ENCODE assay signal across 8 cellular contexts in the genomic region with DNA sequence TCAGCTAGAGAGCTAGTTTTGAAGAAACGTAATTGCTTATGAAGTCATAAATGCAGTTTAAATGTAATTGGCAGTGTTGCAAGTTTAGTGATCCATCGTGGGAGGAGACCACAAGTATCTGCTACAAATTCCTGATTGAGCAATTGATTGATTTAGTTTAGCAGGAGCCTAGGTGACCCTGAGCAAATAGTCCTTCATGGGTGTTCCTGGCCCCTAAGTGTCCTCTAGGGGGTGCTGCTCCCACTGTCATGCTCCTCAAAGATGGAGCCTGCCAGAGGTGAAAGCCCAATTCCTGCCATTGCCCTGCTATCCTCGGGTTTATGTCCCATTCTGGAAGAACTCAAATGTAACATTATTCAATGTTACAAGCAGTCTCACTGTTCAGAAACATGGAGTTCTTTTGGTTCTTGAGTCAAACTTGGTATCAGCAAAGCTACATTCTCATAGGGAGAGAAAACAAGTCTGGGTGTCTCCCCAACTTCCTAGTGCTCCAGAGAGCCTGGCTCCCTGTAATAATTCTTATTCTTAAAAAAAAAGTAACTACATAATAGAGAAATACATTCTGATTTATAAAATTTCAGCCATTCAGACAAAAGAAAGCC. TPM values are rescaled to one million over a fixed set of nuclear protein-coding genes. Genes with fewer than 3 reads are reported as not detected.
A peak's percentile ranks its signal among the peaks of the same experiment; 100 is the strongest.
DNase-seq lines count a peak whose midpoint lies in the region; ATAC-seq and TF ChIP-seq lines count a peak whose summit lies in the region.

No MANE protein-coding gene starts in this region.

- no peak overlapping the region for H3K9ac ChIP-seq in MM.1S (ENCODE audit: low read length)

- ATAC-seq in GM18502 (IDR thresholded peaks at IDR 0.05; ENCODE audit: poor library complexity, unreplicated experiment): no peak

- intact Hi-C loops in ascending aorta (cut with DNase I): loop anchor here (5.0 kb wide), 1 partner anchor 129 kb away; a partner anchor contains a TSS

- no peak overlapping the region for H2AFZ ChIP-seq in MM.1S (ENCODE audit: low read length)

- H3K36me3 ChIP-seq in MM.1S (replicated peaks; ENCODE audit: insufficient read depth, low read length) (no peaks in the 10 kb centered on the region), ascending aorta (no peaks in the 10 kb centered on the region)

- H3K4me2 ChIP-seq in MM.1S (ENCODE audit: low read depth, low read length): no peak overlapping the region

- H3K9me2 ChIP-seq in MM.1S (replicated peaks; ENCODE audit: insufficient read depth, low read length): no peaks in the 10 kb centered on the region

- no peaks in the 10 kb centered on the region for H3K27me3 ChIP-seq in MM.1S (replicated peaks; ENCODE audit: insufficient read depth, low read length)
- no peaks in the 10 kb centered on the region for H3K27me3 ChIP-seq in ascending aorta

- H3K79me2 ChIP-seq in MM.1S (ENCODE audit: low read length): no peaks in the 10 kb centered on the region

- H3F3A ChIP-seq in MM.1S (ENCODE audit: insufficient read depth, low read length): no peaks in the 10 kb centered on the region

- TF ChIP-seq CTCF in MM.1S (IDR thresholded peaks at IDR 0.05; ENCODE audit: low read length): peak; percentile 99
- peak; percentile 45 to 65 (median 56) for TF ChIP-seq CTCF in ascending aorta (IDR thresholded peaks at IDR 0.05)

- H3K4me3 ChIP-seq in MM.1S (ENCODE audit: low read length): no peak overlapping the region
- no peak overlapping the region for H3K4me3 ChIP-seq in ascending aorta

- no peaks in the 10 kb centered on the region for H3K9me3 ChIP-seq in MM.1S (replicated peaks; ENCODE audit: insufficient read depth, low read length)
- no peaks in the 10 kb centered on the region for H3K9me3 ChIP-seq in ascending aorta

- DNase-seq in SIG-M5 treated with dmso at 0.1 percent for 504 hours (lab: John Stamatoyannopoulos, UW; ENCODE audit: unreplicated experiment) (peak; percentile 67), SIG-M5 (lab: John Stamatoyannopoulos, UW) (no peak), MM.1S (peak; percentile 63), T-helper 2 cell (peak; percentile 17 to 72 (median 58)), ascending aorta (ENCODE audit: low spot score in 2 of 2) (peak in 1 of 2 donors; percentile 78), hypothalamus (lab: John Stamatoyannopoulos, UW) (peak in 27 of 51 donors; percentile 0 to 45 (median 8))
- peak; percentile 32 to 45 for DNase-seq in stimulated activated CD4-positive, alpha-beta T cell treated with anti-CD3 and anti-CD28 coated beads, Interleukin-15, amount 100 ng/mL, for 1 hour (ENCODE audit: low read depth in 1 of 2, low spot score in 1 of 2)

- H3K27ac ChIP-seq in MM.1S (ENCODE audit: low read length) (no peak overlapping the region), ascending aorta (no peak overlapping the region)

- H4K20me1 ChIP-seq in MM.1S (ENCODE audit: insufficient read depth, low read length): no peaks in the 10 kb centered on the region

- H3K4me1 ChIP-seq in MM.1S (ENCODE audit: low read length): no peaks in the 10 kb centered on the region
- no peaks in the 10 kb centered on the region for H3K4me1 ChIP-seq in ascending aorta

RNA-seq across cellular contexts. Expression of a gene that starts 29.8 kb away (rescaled TPM):
- 11.0 TPM for total RNA-seq in ascending aorta
